Comparison of ENCODE assay signal across 11 cellular contexts in the genomic region with DNA sequence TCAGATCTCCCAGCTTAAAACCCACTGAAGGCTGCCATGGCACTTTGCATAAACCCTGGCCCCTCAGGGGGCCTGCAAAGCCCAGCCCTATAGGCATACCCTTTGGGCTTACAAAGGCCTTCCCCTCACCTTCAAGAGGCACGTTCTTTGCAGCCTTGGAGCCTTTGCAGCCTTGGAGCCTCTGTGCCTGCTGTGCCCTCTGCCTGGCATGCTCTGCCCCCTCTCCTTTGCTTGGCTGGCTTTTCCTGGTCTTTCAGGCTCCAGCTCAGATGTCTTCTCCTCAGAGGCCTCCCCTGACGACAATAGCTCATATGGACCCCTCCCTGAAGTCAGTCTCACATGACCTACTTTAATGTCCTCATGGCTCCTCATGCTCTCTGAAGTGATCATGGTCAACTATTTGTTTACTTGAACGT.
DNase-seq lines count a peak whose midpoint lies in the region; ATAC-seq and TF ChIP-seq lines count a peak whose summit lies in the region.
"Had no signal": no experiment of that assay in that cellular context is flagged by ENCODE, and none has a peak within 500 bp of the region (broad histone marks: within the 10 kb centered on the region; RNA-seq: fewer than 3 reads in every experiment).

No MANE protein-coding gene starts in this region.

- H3K27me3 ChIP-seq in OCI-LY1 (ENCODE audit: insufficient read depth, low read length), result no peaks in the 10 kb centered on the region; the same call in 1 of the 2 replicates
- H3K27me3 ChIP-seq in hepatocyte, result peaks cover 5% of the 10 kb centered on the region
- peaks cover 0 to 37% (median 0%) of the 10 kb centered on the region in 7 donors for H3K27me3 ChIP-seq in spleen (replicated peaks in 1 of 7)

- H3K4me2 ChIP-seq in OCI-LY1 (ENCODE audit: low read length) (peak overlapping the region; percentile 66), hepatocyte (no peak overlapping the region)

- H4K20me1 ChIP-seq in OCI-LY1 (ENCODE audit: insufficient read depth, low read length), result no peaks in the 10 kb centered on the region
- no peaks in the 10 kb centered on the region for H4K20me1 ChIP-seq in hepatocyte (ENCODE audit: insufficient read depth, poor library complexity, severe bottlenecking)

- ATAC-seq in HG02870 (IDR thresholded peaks at IDR 0.05; ENCODE audit: unreplicated experiment) (no peak), GM18517 (IDR thresholded peaks at IDR 0.05; ENCODE audit: unreplicated experiment) (no peak)
- ATAC-seq: activated naive CD4-positive, alpha-beta T cell treated with anti-CD3 and anti-CD28 coated beads, Interleukin-2, amount 50 U/mL, for 72 hours had no signal

- TF ChIP-seq CTCF in OCI-LY1 (IDR thresholded peaks at IDR 0.05; ENCODE audit: low read length), result no peak
- no peak for TF ChIP-seq CTCF in hepatocyte (IDR thresholded peaks at IDR 0.05; ENCODE audit: poor library complexity)
- no peak for TF ChIP-seq CTCF in spleen (IDR thresholded peaks at IDR 0.05 in 8 of 11, conservative IDR thresholded peaks at IDR 0.05 in 3 of 11)

- intact Hi-C loops in spleen (cut with DNase I; ENCODE audit: low total_unique reads), result no loop called here

- H3K36me3 ChIP-seq in OCI-LY1 (ENCODE audit: insufficient read depth, low read length) (no peaks in the 10 kb centered on the region), hepatocyte (replicated peaks; ENCODE audit: insufficient read depth, low read depth) (no peaks in the 10 kb centered on the region), spleen (no peaks in the 10 kb centered on the region)

- H3K9me2 ChIP-seq in OCI-LY1 (ENCODE audit: low read depth, low read length) (no peaks in the 10 kb centered on the region), hepatocyte (replicated peaks; ENCODE audit: insufficient read depth) (no peaks in the 10 kb centered on the region)

- H3K27ac ChIP-seq in OCI-LY1 (ENCODE audit: low read depth, low read length, poor library complexity, severe bottlenecking) (peak overlapping the region; percentile 94), hepatocyte (peak overlapping the region; percentile 56), spleen (peak overlapping the region in 7 of 8 donors; percentile 29 to 86 (median 78))

- H3K4me3 ChIP-seq in OCI-LY1 (ENCODE audit: low read depth, low read length, poor library complexity, severe bottlenecking), result peak overlapping the region; percentile 67
- no peak overlapping the region for H3K4me3 ChIP-seq in hepatocyte
- H3K4me3 ChIP-seq in spleen, result no peak overlapping the region

- peak overlapping the region; percentile 70 for H3K9ac ChIP-seq in OCI-LY1 (ENCODE audit: low read length)

- no peaks in the 10 kb centered on the region for H3K9me3 ChIP-seq in OCI-LY1 (ENCODE audit: low read length)
- no peaks in the 10 kb centered on the region for H3K9me3 ChIP-seq in hepatocyte (ENCODE audit: low read depth)
- H3K9me3 ChIP-seq in spleen, result no peaks in the 10 kb centered on the region

- H3F3A ChIP-seq in OCI-LY1 (ENCODE audit: insufficient read depth, low read length), result 0 out of 2 replicates have a peak, but pooled peaks cover 6% of the 10 kb centered on the region

- TF ChIP-seq POLR2A in spleen (IDR thresholded peaks at IDR 0.05), result no peak

- 72% methylated on average over 3 of the region's 3 CpGs for WGBS in hepatocyte (ENCODE audit: low lambda C conversion rate, missing lambda C conversion rate)
- 49 to 75% (median 57%) methylated on average over 3 of the region's 3 CpGs for WGBS in spleen, 5 donors

- no peak overlapping the region for H2AFZ ChIP-seq in OCI-LY1 (ENCODE audit: low read length)
- H2AFZ ChIP-seq in hepatocyte, result no peak overlapping the region

- H3K79me2 ChIP-seq in OCI-LY1 (ENCODE audit: insufficient read depth, low read length), result no peaks in the 10 kb centered on the region
- H3K79me2 ChIP-seq in hepatocyte, result no peaks in the 10 kb centered on the region

- H3K4me1 ChIP-seq in OCI-LY1 (ENCODE audit: insufficient read depth, low read length, severe bottlenecking) (peaks cover 56% of the 10 kb centered on the region), hepatocyte (ENCODE audit: insufficient read depth) (peaks cover 42% of the 10 kb centered on the region), spleen (peaks cover 29 to 73% (median 54%) of the 10 kb centered on the region in 6 donors)

- DNase-seq in ELF-1 (ENCODE audit: low read depth, low spot score) (peak; percentile 24), hepatocyte (ENCODE audit: low spot score) (peak; percentile 4), spleen (no peak), NCI-H128 (lab: John Stamatoyannopoulos, UW; ENCODE audit: unreplicated experiment) (no peak)
- DNase-seq: NCI-H1417 treated with DMSO at 0.1 percent for 48 hours; RPMI8226; stimulated activated CD8-positive, alpha-beta memory T cell treated with anti-CD3 and anti-CD28 coated beads, Interleukin-4, amount 100 ng/mL, for 48 hours had no signal

Comparison
In these comparisons a context has a peak if more than half of its experiments do, and no peak if none do; other contexts are left out.
1. DNase-seq: peak in ELF-1 (single experiment) and hepatocyte (single experiment); none in spleen (single experiment) and NCI-H128 (single experiment).
2. Peak in every context shown above with its lines, with median percentiles within 50 percentile points of each other: H3K27ac ChIP-seq.